ENCODE assay signal across 1 cellular context in the genomic region with DNA sequence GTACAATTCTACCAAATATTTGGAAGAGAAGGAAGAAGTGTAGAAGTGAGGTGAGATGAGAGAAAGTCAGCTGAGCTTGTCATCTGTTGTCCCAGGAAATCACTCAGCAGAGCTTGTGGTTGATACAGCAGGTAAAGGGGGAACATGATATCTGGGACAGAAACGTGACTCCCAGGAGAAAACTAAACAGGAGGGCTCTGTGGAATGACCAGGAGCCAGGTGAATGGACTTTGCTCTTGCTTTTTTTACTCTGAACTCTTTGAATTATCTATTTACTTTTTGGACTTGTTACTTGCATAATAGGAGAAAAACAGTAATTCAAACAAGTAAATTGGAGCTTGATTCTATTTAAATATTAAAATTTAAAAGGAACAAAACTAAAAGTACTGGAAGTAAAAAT.
TF ChIP-seq lines count a peak whose summit lies in the region.

No MANE protein-coding gene starts in this region.

TF ChIP-seq in HepG2, 621 proteins besides CTCF, POLR2A, EP300 and RAD21 (continued from another document and continues in another):
- TF ChIP-seq, protein P1, sequence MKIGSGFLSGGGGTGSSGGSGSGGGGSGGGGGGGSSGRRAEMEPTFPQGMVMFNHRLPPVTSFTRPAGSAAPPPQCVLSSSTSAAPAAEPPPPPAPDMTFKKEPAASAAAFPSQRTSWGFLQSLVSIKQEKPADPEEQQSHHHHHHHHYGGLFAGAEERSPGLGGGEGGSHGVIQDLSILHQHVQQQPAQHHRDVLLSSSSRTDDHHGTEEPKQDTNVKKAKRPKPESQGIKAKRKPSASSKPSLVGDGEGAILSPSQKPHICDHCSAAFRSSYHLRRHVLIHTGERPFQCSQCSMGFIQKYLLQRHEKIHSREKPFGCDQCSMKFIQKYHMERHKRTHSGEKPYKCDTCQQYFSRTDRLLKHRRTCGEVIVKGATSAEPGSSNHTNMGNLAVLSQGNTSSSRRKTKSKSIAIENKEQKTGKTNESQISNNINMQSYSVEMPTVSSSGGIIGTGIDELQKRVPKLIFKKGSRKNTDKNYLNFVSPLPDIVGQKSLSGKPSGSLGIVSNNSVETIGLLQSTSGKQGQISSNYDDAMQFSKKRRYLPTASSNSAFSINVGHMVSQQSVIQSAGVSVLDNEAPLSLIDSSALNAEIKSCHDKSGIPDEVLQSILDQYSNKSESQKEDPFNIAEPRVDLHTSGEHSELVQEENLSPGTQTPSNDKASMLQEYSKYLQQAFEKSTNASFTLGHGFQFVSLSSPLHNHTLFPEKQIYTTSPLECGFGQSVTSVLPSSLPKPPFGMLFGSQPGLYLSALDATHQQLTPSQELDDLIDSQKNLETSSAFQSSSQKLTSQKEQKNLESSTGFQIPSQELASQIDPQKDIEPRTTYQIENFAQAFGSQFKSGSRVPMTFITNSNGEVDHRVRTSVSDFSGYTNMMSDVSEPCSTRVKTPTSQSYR (CRISPR knock-in tag; IDR thresholded peaks at IDR 0.05; ENCODE audit: borderline replicate concordance): no peak
- TF ChIP-seq ETV5 (CRISPR knock-in tag; IDR thresholded peaks at IDR 0.05; ENCODE audit: borderline replicate concordance) (no peak), MED8 (CRISPR knock-in tag; IDR thresholded peaks at IDR 0.05; ENCODE audit: insufficient replicate concordance) (no peak), KDM6A (CRISPR knock-in tag; IDR thresholded peaks at IDR 0.05; ENCODE audit: low read depth) (no peak), ZSCAN9 (CRISPR knock-in tag; IDR thresholded peaks at IDR 0.05; ENCODE audit: borderline replicate concordance) (no peak), TRIM24 (CRISPR knock-in tag; IDR thresholded peaks at IDR 0.05) (no peak), PHF8 (CRISPR knock-in tag; IDR thresholded peaks at IDR 0.05) (no peak), ZNF382 (CRISPR knock-in tag; IDR thresholded peaks at IDR 0.05; ENCODE audit: borderline replicate concordance) (no peak), PAXIP1 (CRISPR knock-in tag; conservative IDR thresholded peaks at IDR 0.05) (peak; percentile 78), FOXP4 (CRISPR knock-in tag; IDR thresholded peaks at IDR 0.05) (peak; percentile 64), ONECUT2 (CRISPR knock-in tag; IDR thresholded peaks at IDR 0.05) (no peak), POLR2G (IDR thresholded peaks at IDR 0.05; ENCODE audit: low read depth, low read length) (no peak), CCDC6 (CRISPR knock-in tag; IDR thresholded peaks at IDR 0.05) (no peak), ZBTB2 (CRISPR knock-in tag; IDR thresholded peaks at IDR 0.05; ENCODE audit: low read depth) (no peak), RELA (CRISPR knock-in tag; IDR thresholded peaks at IDR 0.05) (no peak), STAT6 (CRISPR knock-in tag; IDR thresholded peaks at IDR 0.05; ENCODE audit: borderline replicate concordance) (no peak), SIX1 (CRISPR knock-in tag; IDR thresholded peaks at IDR 0.05; ENCODE audit: borderline replicate concordance) (peak; percentile 92; the same call in 1 of the 2 replicates), ASH2L (IDR thresholded peaks at IDR 0.05; ENCODE audit: insufficient read length, low read depth, low read length) (no peak), FOSL2 (CRISPR knock-in tag; IDR thresholded peaks at IDR 0.05) (no peak), CEBPG (CRISPR knock-in tag; IDR thresholded peaks at IDR 0.05) (no peak), SAP130 (CRISPR knock-in tag; IDR thresholded peaks at IDR 0.05; ENCODE audit: low read depth) (peak; percentile 36; the same call in 1 of the 2 replicates), KMT2B (CRISPR knock-in tag; IDR thresholded peaks at IDR 0.05) (no peak), FOXC1 (CRISPR knock-in tag; IDR thresholded peaks at IDR 0.05; ENCODE audit: borderline replicate concordance) (no peak), AKNA (CRISPR knock-in tag; IDR thresholded peaks at IDR 0.05; ENCODE audit: borderline replicate concordance) (no peak), ZNF782 (CRISPR knock-in tag; IDR thresholded peaks at IDR 0.05; ENCODE audit: borderline replicate concordance) (no peak), HBP1 (CRISPR knock-in tag; IDR thresholded peaks at IDR 0.05; ENCODE audit: low read depth) (no peak), ZNF124 (CRISPR knock-in tag; IDR thresholded peaks at IDR 0.05) (no peak), ZNF713 (CRISPR knock-in tag; IDR thresholded peaks at IDR 0.05) (no peak), FOXA1 (IDR thresholded peaks at IDR 0.05) (no peak), FOXA1 (CRISPR knock-in tag; IDR thresholded peaks at IDR 0.05) (no peak)
- TF ChIP-seq, protein P2, sequence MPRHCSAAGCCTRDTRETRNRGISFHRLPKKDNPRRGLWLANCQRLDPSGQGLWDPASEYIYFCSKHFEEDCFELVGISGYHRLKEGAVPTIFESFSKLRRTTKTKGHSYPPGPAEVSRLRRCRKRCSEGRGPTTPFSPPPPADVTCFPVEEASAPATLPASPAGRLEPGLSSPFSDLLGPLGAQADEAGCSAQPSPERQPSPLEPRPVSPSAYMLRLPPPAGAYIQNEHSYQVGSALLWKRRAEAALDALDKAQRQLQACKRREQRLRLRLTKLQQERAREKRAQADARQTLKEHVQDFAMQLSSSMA (CRISPR knock-in tag; IDR thresholded peaks at IDR 0.05): no peak
- TF ChIP-seq, protein P3, sequence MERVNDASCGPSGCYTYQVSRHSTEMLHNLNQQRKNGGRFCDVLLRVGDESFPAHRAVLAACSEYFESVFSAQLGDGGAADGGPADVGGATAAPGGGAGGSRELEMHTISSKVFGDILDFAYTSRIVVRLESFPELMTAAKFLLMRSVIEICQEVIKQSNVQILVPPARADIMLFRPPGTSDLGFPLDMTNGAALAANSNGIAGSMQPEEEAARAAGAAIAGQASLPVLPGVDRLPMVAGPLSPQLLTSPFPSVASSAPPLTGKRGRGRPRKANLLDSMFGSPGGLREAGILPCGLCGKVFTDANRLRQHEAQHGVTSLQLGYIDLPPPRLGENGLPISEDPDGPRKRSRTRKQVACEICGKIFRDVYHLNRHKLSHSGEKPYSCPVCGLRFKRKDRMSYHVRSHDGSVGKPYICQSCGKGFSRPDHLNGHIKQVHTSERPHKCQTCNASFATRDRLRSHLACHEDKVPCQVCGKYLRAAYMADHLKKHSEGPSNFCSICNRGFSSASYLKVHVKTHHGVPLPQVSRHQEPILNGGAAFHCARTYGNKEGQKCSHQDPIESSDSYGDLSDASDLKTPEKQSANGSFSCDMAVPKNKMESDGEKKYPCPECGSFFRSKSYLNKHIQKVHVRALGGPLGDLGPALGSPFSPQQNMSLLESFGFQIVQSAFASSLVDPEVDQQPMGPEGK (CRISPR knock-in tag; IDR thresholded peaks at IDR 0.05): peak; percentile 29; the same call in 1 of the 2 replicates
